Comparison of ENCODE assay signal across 9 cellular contexts in the genomic region with DNA sequence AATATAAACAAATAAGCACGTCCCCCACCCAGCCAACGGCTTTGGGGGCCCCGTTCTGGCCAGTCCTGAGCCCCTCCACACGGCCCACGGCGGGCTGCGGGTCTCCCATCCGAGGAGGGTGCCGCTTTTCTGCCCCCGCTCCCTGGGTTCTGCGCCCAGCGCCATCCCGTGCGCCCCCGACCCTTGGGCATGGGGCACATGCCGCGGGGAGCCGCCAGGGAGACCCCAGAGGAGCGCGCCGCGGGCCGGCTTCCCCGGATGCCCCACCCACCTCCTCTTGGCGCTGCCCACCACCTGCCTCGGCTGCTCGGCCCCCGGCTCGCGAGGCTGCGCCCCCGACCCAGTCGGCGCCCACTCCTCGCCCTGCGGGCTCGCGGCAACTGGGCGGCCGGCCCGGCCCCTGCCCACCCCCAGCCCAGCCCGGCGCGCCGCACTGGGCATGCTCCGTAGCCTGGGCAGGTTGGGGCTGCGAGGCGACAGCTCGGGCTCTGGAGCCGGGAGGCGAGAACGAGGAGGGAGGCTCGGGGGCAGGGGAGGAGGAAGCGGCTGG. TPM values are rescaled to one million over a fixed set of nuclear protein-coding genes. Genes with fewer than 3 reads are reported as not detected.
DNase-seq lines count a peak whose midpoint lies in the region; ATAC-seq, FAIRE-seq and TF ChIP-seq lines count a peak whose summit lies in the region.
"Had no signal": no experiment of that assay in that cellular context is flagged by ENCODE, and none has a peak within 500 bp of the region (broad histone marks: within the 10 kb centered on the region; RNA-seq: fewer than 3 reads in every experiment).

No MANE protein-coding gene starts in this region.

- no peak for TF ChIP-seq CTCF in BE2C (IDR thresholded peaks at IDR 0.05; ENCODE audit: low read depth, low read length)
- TF ChIP-seq CTCF in breast epithelium (IDR thresholded peaks at IDR 0.05): no peak
- TF ChIP-seq CTCF in kidney (IDR thresholded peaks at IDR 0.05; ENCODE audit: borderline replicate concordance, extremely low read depth, insufficient read depth): no peak
- no peak for TF ChIP-seq CTCF in thoracic aorta (IDR thresholded peaks at IDR 0.05)

- intact Hi-C loops in breast epithelium (cut with DNase I; ENCODE audit: low total_unique reads): no loop called here
- intact Hi-C loops in kidney (cut with DNase I): no loop called here

- peaks cover 0 to 10% of the 10 kb centered on the region in 2 donors for H3K9me3 Mint-ChIP-seq in activated naive CD4-positive, alpha-beta T cell treated with anti-CD3 and anti-CD28 coated beads, Interleukin-2, amount 50 U/mL, for 72 hours
- H3K9me3 Mint-ChIP-seq: dendritic cell treated with granulocyte-macrophage colony-stimulating factor and Interleukin-4, amounts not matched to agents 40 ng/mL and 50 ng/mL, for 4 days had no signal

- H3K27ac ChIP-seq in breast epithelium (peak overlapping the region; percentile 75 to 92), kidney (ENCODE audit: low read depth in 2 of 2, low read length in 2 of 2) (peak overlapping the region in 1 of 2 donors; percentile 60), thoracic aorta (peak overlapping the region; percentile 76 to 81)

- H3K4me1 ChIP-seq in BE2C (peaks cover 15% of the 10 kb centered on the region), breast epithelium (no peaks in the 10 kb centered on the region), kidney (ENCODE audit: control insufficient read depth in 1 of 2, insufficient read depth in 1 of 2, low read depth in 1 of 2, low read length in 2 of 2) (peaks cover 0 to 5% of the 10 kb centered on the region in 2 donors), thoracic aorta (ENCODE audit: control insufficient read depth in 1 of 2, low read depth in 2 of 2) (peaks cover 4 to 10% of the 10 kb centered on the region in 2 donors)

- H3K27me3 ChIP-seq in BE2C: no peaks in the 10 kb centered on the region
- H3K27me3 ChIP-seq in MG63: 0 out of 2 replicates have a peak, but pooled peaks cover 3% of the 10 kb centered on the region
- H3K27me3 ChIP-seq in breast epithelium: no peaks in the 10 kb centered on the region
- no peaks in the 10 kb centered on the region for H3K27me3 ChIP-seq in thoracic aorta (replicated peaks; ENCODE audit: insufficient read depth)

- peaks cover 6 to 11% of the 10 kb centered on the region in 2 donors for H3K36me3 Mint-ChIP-seq in activated naive CD4-positive, alpha-beta T cell treated with anti-CD3 and anti-CD28 coated beads, Interleukin-2, amount 50 U/mL, for 72 hours

- H3K9ac ChIP-seq in kidney (ENCODE audit: low read length in 2 of 2): peak overlapping the region; percentile 0 to 69

- TF ChIP-seq POLR2A in breast epithelium (IDR thresholded peaks at IDR 0.05): no peak

- H3K4me3 ChIP-seq in BE2C (ENCODE audit: low read depth, low read length) (peak overlapping the region; percentile 92), MG63 (peak overlapping the region; percentile 61), breast epithelium (peak overlapping the region; percentile 59 to 97 (median 84)), kidney (ENCODE audit: low read length in 2 of 2) (peak overlapping the region; percentile 73 to 77), thoracic aorta (peak overlapping the region; percentile 77)

- peak; percentile 27 for ATAC-seq in thoracic aorta (ENCODE audit: insufficient number of reproducible peaks, low FRiP score, low read depth)
- no peak for ATAC-seq in activated naive CD4-positive, alpha-beta T cell treated with anti-CD3 and anti-CD28 coated beads, Interleukin-2, amount 50 U/mL, for 72 hours

- H3K36me3 ChIP-seq in BE2C (no peaks in the 10 kb centered on the region), MG63 (no peaks in the 10 kb centered on the region), breast epithelium (no peaks in the 10 kb centered on the region), kidney (ENCODE audit: control insufficient read depth in 1 of 2, insufficient read depth in 2 of 2, low read length in 2 of 2) (no peaks in the 10 kb centered on the region), thoracic aorta (no peaks in the 10 kb centered on the region)

- H3K27ac Mint-ChIP-seq in activated naive CD4-positive, alpha-beta T cell treated with anti-CD3 and anti-CD28 coated beads, Interleukin-2, amount 50 U/mL, for 72 hours: no peak overlapping the region
- H3K27ac Mint-ChIP-seq: dendritic cell treated with granulocyte-macrophage colony-stimulating factor and Interleukin-4, amounts not matched to agents 40 ng/mL and 50 ng/mL, for 4 days had no signal

- FAIRE-seq in kidney (lab: Jason Lieb, UNC): no peak

- H3K9me3 ChIP-seq in BE2C: no peaks in the 10 kb centered on the region
- no peaks in the 10 kb centered on the region for H3K9me3 ChIP-seq in MG63
- no peaks in the 10 kb centered on the region for H3K9me3 ChIP-seq in breast epithelium
- H3K9me3 ChIP-seq in kidney (ENCODE audit: control insufficient read depth in 1 of 2, low read length in 2 of 2): no peaks in the 10 kb centered on the region
- no peaks in the 10 kb centered on the region for H3K9me3 ChIP-seq in thoracic aorta

- DNase-seq in BE2C (peak; percentile 86), MG63 (peak; percentile 52), breast epithelium (ENCODE audit: low spot score in 2 of 2) (no peak), kidney (peak; percentile 78), thoracic aorta (ENCODE audit: low spot score) (no peak), inferior parietal cortex (ENCODE audit: extremely low spot score) (no peak)
- DNase-seq in activated CD4-positive, alpha-beta T cell treated with anti-CD3 and anti-CD28 coated beads, Interleukin-2, amount 50 U/mL, for 4 hours: no peak
- no peak for DNase-seq in activated naive CD4-positive, alpha-beta T cell treated with anti-CD3 and anti-CD28 coated beads, Interleukin-2, amount 50 U/mL, for 72 hours (ENCODE audit: low spot score in 2 of 2)

RNA-seq across cellular contexts. Expression of a gene that starts 0.6 kb away (rescaled TPM):
- polyA plus RNA-seq in BE2C (2012; ENCODE audit: insufficient read depth, insufficient read length, low read depth): 14.4 TPM
- 0.07 and 0.12 TPM in 2 replicates for total RNA-seq in MG63 (2014; rRNA removed; shearing (Covaris generic); ENCODE audit: low replicate concordance)
- total RNA-seq in breast epithelium (10 to 100 TPM in 2 of 3 donors, 1 to 10 TPM in 1; 9.4 to 17.7 (median 13.0) TPM), kidney (17.7 TPM), thoracic aorta (10 to 100 TPM; 15.3 to 24.1 TPM)
- polyA plus RNA-seq in kidney (ENCODE audit: insufficient read depth, low read depth, low replicate concordance): 2.8 TPM
- not detected for total RNA-seq in activated naive CD4-positive, alpha-beta T cell treated with anti-CD3 and anti-CD28 coated beads, Interleukin-2, amount 50 U/mL, for 72 hours

Comparison
In these comparisons a context has a peak if more than half of its experiments do, and no peak if none do; other contexts are left out.
1. DNase-seq: peak in BE2C (single experiment), MG63 (single experiment) and kidney (single experiment); none in breast epithelium (0 of 2), thoracic aorta (single experiment), activated CD4-positive, alpha-beta T cell treated with anti-CD3 and anti-CD28 coated beads, Interleukin-2, amount 50 U/mL, for 4 hours (0 of 2), activated naive CD4-positive, alpha-beta T cell treated with anti-CD3 and anti-CD28 coated beads, Interleukin-2, amount 50 U/mL, for 72 hours (0 of 2) and inferior parietal cortex (single experiment).
2. Peak in every context shown above with its lines, with median percentiles within 50 percentile points of each other: H3K4me3 ChIP-seq.